Comparison of ENCODE assay signal across 1 cellular context in the genomic region with DNA sequence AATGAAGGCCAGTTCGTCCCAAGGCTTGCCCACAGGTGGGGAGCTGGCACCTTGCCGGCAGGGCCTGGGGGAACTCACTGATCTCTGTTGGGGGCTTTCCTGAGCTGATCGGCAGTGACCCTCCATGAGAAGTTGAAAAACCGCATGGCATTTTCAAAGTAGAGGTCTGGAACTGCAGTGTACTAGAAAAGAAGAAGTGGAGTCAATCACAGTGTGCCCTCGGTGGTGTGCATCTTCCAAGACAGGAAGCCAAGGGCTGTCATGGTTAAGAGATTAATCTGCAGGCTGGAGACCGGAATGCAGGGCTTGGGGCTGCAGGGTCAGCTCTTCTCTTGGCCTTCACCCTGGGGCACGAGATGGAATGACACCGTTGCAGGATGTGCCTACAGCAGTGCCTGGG.
TF ChIP-seq lines count a peak whose summit lies in the region.

No MANE protein-coding gene starts in this region.

TF ChIP-seq in K562, 482 proteins besides CTCF, POLR2A, EP300 and RAD21:
- TF ChIP-seq, protein P1, sequence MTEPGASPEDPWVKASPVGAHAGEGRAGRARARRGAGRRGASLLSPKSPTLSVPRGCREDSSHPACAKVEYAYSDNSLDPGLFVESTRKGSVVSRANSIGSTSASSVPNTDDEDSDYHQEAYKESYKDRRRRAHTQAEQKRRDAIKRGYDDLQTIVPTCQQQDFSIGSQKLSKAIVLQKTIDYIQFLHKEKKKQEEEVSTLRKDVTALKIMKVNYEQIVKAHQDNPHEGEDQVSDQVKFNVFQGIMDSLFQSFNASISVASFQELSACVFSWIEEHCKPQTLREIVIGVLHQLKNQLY (CRISPR knock-in tag; conservative IDR thresholded peaks at IDR 0.05), result no peak
- TF ChIP-seq SP2 (IDR thresholded peaks at IDR 0.05; ENCODE audit: extremely low read depth, low read depth, low read length, poor library complexity, severe bottlenecking) (no peak), SOX6 (IDR thresholded peaks at IDR 0.05) (no peak), HOXB6 (CRISPR knock-in tag; IDR thresholded peaks at IDR 0.05; ENCODE audit: borderline replicate concordance) (no peak), SPI1 (IDR thresholded peaks at IDR 0.05; ENCODE audit: borderline replicate concordance, low read depth, low read length) (0 out of 2 replicates have a peak, but pooled peaks have one; percentile 32)
- TF ChIP-seq, protein P2, sequence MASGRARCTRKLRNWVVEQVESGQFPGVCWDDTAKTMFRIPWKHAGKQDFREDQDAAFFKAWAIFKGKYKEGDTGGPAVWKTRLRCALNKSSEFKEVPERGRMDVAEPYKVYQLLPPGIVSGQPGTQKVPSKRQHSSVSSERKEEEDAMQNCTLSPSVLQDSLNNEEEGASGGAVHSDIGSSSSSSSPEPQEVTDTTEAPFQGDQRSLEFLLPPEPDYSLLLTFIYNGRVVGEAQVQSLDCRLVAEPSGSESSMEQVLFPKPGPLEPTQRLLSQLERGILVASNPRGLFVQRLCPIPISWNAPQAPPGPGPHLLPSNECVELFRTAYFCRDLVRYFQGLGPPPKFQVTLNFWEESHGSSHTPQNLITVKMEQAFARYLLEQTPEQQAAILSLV (tag; IDR thresholded peaks at IDR 0.05), result no peak
- TF ChIP-seq, protein P3, sequence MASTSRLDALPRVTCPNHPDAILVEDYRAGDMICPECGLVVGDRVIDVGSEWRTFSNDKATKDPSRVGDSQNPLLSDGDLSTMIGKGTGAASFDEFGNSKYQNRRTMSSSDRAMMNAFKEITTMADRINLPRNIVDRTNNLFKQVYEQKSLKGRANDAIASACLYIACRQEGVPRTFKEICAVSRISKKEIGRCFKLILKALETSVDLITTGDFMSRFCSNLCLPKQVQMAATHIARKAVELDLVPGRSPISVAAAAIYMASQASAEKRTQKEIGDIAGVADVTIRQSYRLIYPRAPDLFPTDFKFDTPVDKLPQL (IDR thresholded peaks at IDR 0.05; ENCODE audit: extremely low read depth, insufficient read length), result no peak
